In the genomic region with DNA sequence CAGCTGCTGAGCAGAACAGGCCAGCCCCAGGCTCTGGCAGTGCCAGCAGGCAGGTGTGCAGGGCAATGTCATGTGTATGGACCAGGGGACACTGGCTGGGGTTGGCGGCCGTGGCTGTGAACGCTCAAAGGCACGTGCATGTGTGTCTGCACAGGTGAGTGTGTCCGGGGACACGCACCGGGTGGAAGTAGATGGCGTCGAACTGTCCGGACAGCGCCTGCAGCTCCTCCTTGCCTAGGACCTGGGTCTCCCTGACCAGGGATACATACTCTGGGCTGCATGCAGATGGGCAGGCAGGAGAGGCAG, we compare ENCODE assay signal across 8 cellular contexts. TPM values are rescaled to one million over a fixed set of nuclear protein-coding genes. Genes with fewer than 3 reads are reported as not detected.
DNase-seq lines count a peak whose midpoint lies in the region; ATAC-seq and TF ChIP-seq lines count a peak whose summit lies in the region.

No MANE protein-coding gene starts in this region.

- H3K4me1 ChIP-seq in SK-N-SH (ENCODE audit: control insufficient read depth in 1 of 2, insufficient read depth in 2 of 2, low read depth in 1 of 2, low read length in 1 of 2) (peaks cover 9 to 59% of the 10 kb centered on the region in 2 experiments; a peak in 2 of 4 replicates), iPS-18a (ENCODE audit: control insufficient read depth, low read depth, low read length) (peaks cover 4% of the 10 kb centered on the region)

- peaks cover 16% of the 10 kb centered on the region for H3K36me3 Mint-ChIP-seq in activated B cell treated with CpG ODN at 0.5 μM for 24 hours (ENCODE audit: low read depth)
- peaks cover 10% of the 10 kb centered on the region in 2 donors for H3K36me3 Mint-ChIP-seq in stimulated activated naive B cell treated with anti-CD40 and anti-IgM and Interleukin-4, amounts not matched to agents 10 μg/mL and 1 μg/mL and 100 μg/mL, for 72 hours

- 85% methylated on average over 7 of the region's 11 CpGs for WGBS in SK-N-SH (ENCODE audit: low lambda C conversion rate)

- H3K27me3 Mint-ChIP-seq in activated B cell treated with CpG ODN at 0.5 μM for 24 hours: no peaks in the 10 kb centered on the region
- H3K27me3 Mint-ChIP-seq in stimulated activated naive B cell treated with anti-CD40 and anti-IgM and Interleukin-4, amounts not matched to agents 10 μg/mL and 1 μg/mL and 100 μg/mL, for 72 hours: no peaks in the 10 kb centered on the region

- H3K27ac ChIP-seq in SK-N-SH (ENCODE audit: low read depth in 2 of 2, low read length in 1 of 2) (peak overlapping the region; percentile 62 to 86; a peak in 3 of 4 replicates), iPS-18a (ENCODE audit: low read length) (no peak overlapping the region)

- intact Hi-C loops in activated B cell treated with CpG ODN at 0.5 μM for 24 hours (cut with micrococcal nuclease): no loop called here

- peaks cover 32% of the 10 kb centered on the region; the same call in 1 of the 2 replicates for H3K79me2 ChIP-seq in SK-N-SH (ENCODE audit: insufficient read depth)

- no peak overlapping the region for H3K27ac Mint-ChIP-seq in activated B cell treated with CpG ODN at 0.5 μM for 24 hours
- H3K27ac Mint-ChIP-seq in stimulated activated naive B cell treated with anti-CD40 and anti-IgM and Interleukin-4, amounts not matched to agents 10 μg/mL and 1 μg/mL and 100 μg/mL, for 72 hours: peak overlapping the region; percentile 9

- no peak overlapping the region for H2AFZ ChIP-seq in SK-N-SH (ENCODE audit: low read depth)

- H3K4me2 ChIP-seq in SK-N-SH: peak overlapping the region; percentile 99

- no peak for TF ChIP-seq RAD21 in SK-N-SH (IDR thresholded peaks at IDR 0.05; ENCODE audit: low read length)

- H3K4me1 Mint-ChIP-seq in activated B cell treated with CpG ODN at 0.5 μM for 24 hours: peaks cover 29% of the 10 kb centered on the region
- peaks cover 13 to 43% of the 10 kb centered on the region in 2 donors for H3K4me1 Mint-ChIP-seq in stimulated activated naive B cell treated with anti-CD40 and anti-IgM and Interleukin-4, amounts not matched to agents 10 μg/mL and 1 μg/mL and 100 μg/mL, for 72 hours

- H3K9me3 ChIP-seq in SK-N-SH (no peaks in the 10 kb centered on the region), iPS-18a (ENCODE audit: control insufficient read depth, low read depth, low read length) (no peaks in the 10 kb centered on the region)

- CTCF ChIA-PET in SK-N-SH (lab: Yijun Ruan, JAX) (interaction anchor here (0.7 to 4.3 kb wide), 8 partner anchors 8 to 275 kb away, joined by 3 to 72 read pairs (median 20); a partner anchor contains a TSS), activated B cell treated with CpG ODN at 0.5 μM for 24 hours (lab: Charles Lee) (interaction anchor here (0.9 to 4.0 kb wide), 8 partner anchors 9 to 371 kb away, joined by 3 to 39 read pairs (median 12); a partner anchor contains a TSS)

- H3K36me3 ChIP-seq in SK-N-SH (replicated peaks in 1 of 2; ENCODE audit: control insufficient read depth in 1 of 2, insufficient read depth in 2 of 2, low read length in 1 of 2): peaks cover 5 to 33% of the 10 kb centered on the region in 2 experiments
- H3K36me3 ChIP-seq in iPS-18a (ENCODE audit: control insufficient read depth, low read depth, low read length): peaks cover 5% of the 10 kb centered on the region

- no peak for ATAC-seq in SK-N-SH treated with all-trans-retinoic acid at 6 μM for 48 hours
- ATAC-seq in activated B cell treated with CpG ODN at 0.5 μM for 24 hours (ENCODE audit: low read depth): no peak
- no peak for ATAC-seq in stimulated activated naive B cell treated with anti-CD40 and anti-IgM and Interleukin-4, amounts not matched to agents 10 μg/mL and 1 μg/mL and 100 μg/mL, for 72 hours (replicated peaks)
- no peak for ATAC-seq in GM18873 (IDR thresholded peaks at IDR 0.05; ENCODE audit: low FRiP score, unreplicated experiment)

- H4K20me1 ChIP-seq in SK-N-SH (ENCODE audit: insufficient read depth): 0 out of 2 replicates have a peak, but pooled peaks cover 7% of the 10 kb centered on the region

- POLR2A ChIA-PET in SK-N-SH (lab: Yijun Ruan, JAX): interaction anchor here (1.2 to 2.1 kb wide), 2 partner anchors 10 to 13 kb away, joined by 4 to 10 read pairs; no protein-coding TSS in a partner anchor
- POLR2A ChIA-PET in activated B cell treated with CpG ODN at 0.5 μM for 24 hours (lab: Charles Lee): interaction anchor here (0.7 to 3.0 kb wide), 10 partner anchors 11 to 371 kb away, joined by 3 to 17 read pairs (median 6); a partner anchor contains a TSS

- no peaks in the 10 kb centered on the region for H3K9me2 ChIP-seq in SK-N-SH

- H3F3A ChIP-seq in SK-N-SH (replicated peaks; ENCODE audit: insufficient read depth): peaks cover 32% of the 10 kb centered on the region

- TF ChIP-seq CTCF in SK-N-SH (IDR thresholded peaks at IDR 0.05) (no peak), activated B cell treated with CpG ODN at 0.5 μM for 24 hours (IDR thresholded peaks at IDR 0.05) (no peak)

- no peaks in the 10 kb centered on the region for H3K27me3 ChIP-seq in SK-N-SH (ENCODE audit: insufficient read depth)
- no peaks in the 10 kb centered on the region for H3K27me3 ChIP-seq in iPS-18a (ENCODE audit: control insufficient read depth, insufficient read depth, low read length)

- no peak for TF ChIP-seq EP300 in SK-N-SH (IDR thresholded peaks at IDR 0.05; ENCODE audit: borderline replicate concordance in 1 of 2, low read depth in 1 of 2, low read length in 1 of 2)

- no peak for DNase-seq in SK-N-SH
- no peak for DNase-seq in activated B cell treated with CpG ODN at 0.5 μM for 24 hours
- no peak for DNase-seq in stimulated activated naive B cell treated with anti-CD40 and anti-IgM and Interleukin-4, amounts not matched to agents 10 μg/mL and 1 μg/mL and 100 μg/mL, for 72 hours
- no peak for DNase-seq in stimulated activated CD8-positive, alpha-beta memory T cell treated with anti-CD3 and anti-CD28 coated beads, Interleukin-4, amount 100 ng/mL, for 48 hours
- DNase-seq in activated gamma-delta T cell treated with Interleukin-2 at 50 U/mL for 16 hours: no peak

- H3K9ac ChIP-seq in SK-N-SH (peak overlapping the region; percentile 92), iPS-18a (ENCODE audit: low read length) (no peak overlapping the region)

- peak overlapping the region; percentile 84 for H3K4me3 Mint-ChIP-seq in activated B cell treated with CpG ODN at 0.5 μM for 24 hours
- H3K4me3 Mint-ChIP-seq in stimulated activated naive B cell treated with anti-CD40 and anti-IgM and Interleukin-4, amounts not matched to agents 10 μg/mL and 1 μg/mL and 100 μg/mL, for 72 hours: peak overlapping the region; percentile 85 to 87

- H3K9me3 Mint-ChIP-seq in activated B cell treated with CpG ODN at 0.5 μM for 24 hours: no peaks in the 10 kb centered on the region
- H3K9me3 Mint-ChIP-seq in stimulated activated naive B cell treated with anti-CD40 and anti-IgM and Interleukin-4, amounts not matched to agents 10 μg/mL and 1 μg/mL and 100 μg/mL, for 72 hours: no peaks in the 10 kb centered on the region

- H3K4me3 ChIP-seq in SK-N-SH (ENCODE audit: low read depth in 2 of 2, low read length in 1 of 2): peak overlapping the region; percentile 80 to 89
- H3K4me3 ChIP-seq in iPS-18a (ENCODE audit: low read length): peak overlapping the region; percentile 82

TF ChIP-seq in SK-N-SH, 30 proteins besides CTCF, POLR2A, EP300 and RAD21 (continues in another document):
- no peak for TF ChIP-seq MXI1 (IDR thresholded peaks at IDR 0.05; ENCODE audit: low read depth, low read length)
- TF ChIP-seq FOXM1 (IDR thresholded peaks at IDR 0.05; ENCODE audit: low read depth): no peak
- TF ChIP-seq YY1 (IDR thresholded peaks at IDR 0.05; ENCODE audit: low read depth): no peak

TF ChIP-seq in SK-N-SH treated with all-trans-retinoic acid at 6 μM for 48 hours, 23 proteins besides CTCF, POLR2A, EP300 and RAD21 (continues in another document):
- TF ChIP-seq, protein P1, sequence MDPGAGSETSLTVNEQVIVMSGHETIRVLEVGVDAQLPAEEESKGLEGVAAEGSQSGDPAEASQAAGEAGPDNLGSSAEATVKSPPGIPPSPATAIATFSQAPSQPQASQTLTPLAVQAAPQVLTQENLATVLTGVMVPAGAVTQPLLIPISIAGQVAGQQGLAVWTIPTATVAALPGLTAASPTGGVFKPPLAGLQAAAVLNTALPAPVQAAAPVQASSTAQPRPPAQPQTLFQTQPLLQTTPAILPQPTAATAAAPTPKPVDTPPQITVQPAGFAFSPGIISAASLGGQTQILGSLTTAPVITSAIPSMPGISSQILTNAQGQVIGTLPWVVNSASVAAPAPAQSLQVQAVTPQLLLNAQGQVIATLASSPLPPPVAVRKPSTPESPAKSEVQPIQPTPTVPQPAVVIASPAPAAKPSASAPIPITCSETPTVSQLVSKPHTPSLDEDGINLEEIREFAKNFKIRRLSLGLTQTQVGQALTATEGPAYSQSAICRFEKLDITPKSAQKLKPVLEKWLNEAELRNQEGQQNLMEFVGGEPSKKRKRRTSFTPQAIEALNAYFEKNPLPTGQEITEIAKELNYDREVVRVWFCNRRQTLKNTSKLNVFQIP (CRISPR knock-in tag; IDR thresholded peaks at IDR 0.05; ENCODE audit: borderline replicate concordance, low read depth): no peak
- TF ChIP-seq BACH2 (CRISPR knock-in tag; IDR thresholded peaks at IDR 0.05; ENCODE audit: borderline replicate concordance): no peak
- no peak for TF ChIP-seq TOX (CRISPR knock-in tag; IDR thresholded peaks at IDR 0.05; ENCODE audit: borderline replicate concordance)
- TF ChIP-seq ARNTL (CRISPR knock-in tag; IDR thresholded peaks at IDR 0.05; ENCODE audit: borderline replicate concordance, low read depth): no peak
- no peak for TF ChIP-seq ZFP3 (CRISPR knock-in tag; IDR thresholded peaks at IDR 0.05)
- TF ChIP-seq OSR1 (CRISPR knock-in tag; IDR thresholded peaks at IDR 0.05): no peak

RNA-seq across cellular contexts. Expression of a gene that starts 0.9 kb away (rescaled TPM):
- 51.9 and 55.1 TPM in 2 replicates for polyA plus RNA-seq in SK-N-SH (2012; rRNA removed)
- polyA plus RNA-seq in SK-N-SH (2012; cell fraction: cytosol; rRNA removed): 6.6 and 12.2 TPM in 2 replicates
- polyA plus RNA-seq in SK-N-SH (2012; cell fraction: nucleus; rRNA removed): 513 and 740 TPM in 2 replicates
- 65.0 and 68.2 TPM in 2 replicates for total RNA-seq in activated B cell treated with CpG ODN at 0.5 μM for 24 hours

RNA-seq across cellular contexts. Expression of a gene that starts 5.4 kb away (rescaled TPM):
- polyA plus RNA-seq in SK-N-SH (2012; rRNA removed): 40.4 and 42.8 TPM in 2 replicates
- polyA plus RNA-seq in SK-N-SH (2012; cell fraction: cytosol; rRNA removed): 4.9 and 9.1 TPM in 2 replicates
- polyA plus RNA-seq in SK-N-SH (2012; cell fraction: nucleus; rRNA removed): 290 and 343 TPM in 2 replicates
- total RNA-seq in activated B cell treated with CpG ODN at 0.5 μM for 24 hours: 87.5 and 103 TPM in 2 replicates

RNA-seq across cellular contexts. Expression of a gene that starts 11.3 kb away (rescaled TPM):
- polyA plus RNA-seq in SK-N-SH (2012; rRNA removed): 118 TPM in 2 replicates
- polyA plus RNA-seq in SK-N-SH (2012; cell fraction: cytosol; rRNA removed): 43.8 and 58.3 TPM in 2 replicates
- 480 and 590 TPM in 2 replicates for polyA plus RNA-seq in SK-N-SH (2012; cell fraction: nucleus; rRNA removed)
- total RNA-seq in activated B cell treated with CpG ODN at 0.5 μM for 24 hours: 4.1 and 4.4 TPM in 2 replicates

RNA-seq across cellular contexts. Expression of a gene that starts 20.0 kb away (rescaled TPM):
- polyA plus RNA-seq in SK-N-SH (2012; rRNA removed): 36.0 and 38.3 TPM in 2 replicates
- polyA plus RNA-seq in SK-N-SH (2012; cell fraction: cytosol; rRNA removed): 9.2 and 14.0 TPM in 2 replicates
- polyA plus RNA-seq in SK-N-SH (2012; cell fraction: nucleus; rRNA removed): 182 and 260 TPM in 2 replicates
- 10.7 and 11.3 TPM in 2 replicates for total RNA-seq in activated B cell treated with CpG ODN at 0.5 μM for 24 hours

RNA-seq across cellular contexts. Expression of a gene that starts 49.4 kb away (rescaled TPM):
- 23.3 and 26.7 TPM in 2 replicates for polyA plus RNA-seq in SK-N-SH (2012; rRNA removed)
- polyA plus RNA-seq in SK-N-SH (2012; cell fraction: cytosol; rRNA removed): 6.7 and 11.5 TPM in 2 replicates
- polyA plus RNA-seq in SK-N-SH (2012; cell fraction: nucleus; rRNA removed): 121 and 176 TPM in 2 replicates
- total RNA-seq in activated B cell treated with CpG ODN at 0.5 μM for 24 hours: 33.9 and 39.0 TPM in 2 replicates
